ENCODE assay signal across 16 cellular contexts in the genomic region with DNA sequence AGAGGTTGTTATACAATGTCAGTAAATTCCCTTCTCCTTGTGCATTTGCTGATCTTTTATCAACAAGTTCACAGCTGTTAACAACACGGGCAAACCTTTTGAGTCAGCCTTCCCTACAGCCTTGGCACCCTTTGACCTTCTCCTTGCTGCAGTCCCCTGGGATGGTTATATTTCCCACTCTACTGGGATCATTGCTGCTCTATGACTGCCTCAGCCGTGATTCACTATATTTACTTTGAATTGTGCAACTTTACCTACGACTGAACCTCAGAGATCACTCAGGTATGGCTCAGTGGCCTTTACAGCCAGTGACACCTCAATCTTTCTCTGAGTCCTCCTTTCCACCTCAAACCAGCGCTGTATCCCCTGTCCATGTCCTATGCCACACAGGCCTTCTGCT.
"Had no signal": no experiment of that assay in that cellular context is flagged by ENCODE, and none has a peak within 500 bp of the region (broad histone marks: within the 10 kb centered on the region; RNA-seq: fewer than 3 reads in every experiment).

No MANE protein-coding gene starts in this region.

- H3K27me3 Mint-ChIP-seq: activated naive CD4-positive, alpha-beta T cell treated with anti-CD3 and anti-CD28 coated beads, Interleukin-2, amount 50 U/mL, for 24 hours; stimulated activated naive B cell treated with anti-CD40 and anti-IgM and Interleukin-4, amounts not matched to agents 10 μg/mL and 1 μg/mL and 100 μg/mL, for 72 hours had no signal

- H3K4me3 Mint-ChIP-seq: activated naive CD4-positive, alpha-beta T cell treated with anti-CD3 and anti-CD28 coated beads, Interleukin-2, amount 50 U/mL, for 24 hours; nephron; stimulated activated naive B cell treated with anti-CD40 and anti-IgM and Interleukin-4, amounts not matched to agents 10 μg/mL and 1 μg/mL and 100 μg/mL, for 72 hours; T-helper 1 cell treated with Interleukin-12 subunit alpha and Interleukin-12 subunit beta and Interleukin-4 antibody, amounts not matched to agents 30 μg/mL and 1 μg/mL, for 36 hours had no signal

- ATAC-seq: psoas muscle; sciatic nerve; stimulated activated naive B cell treated with anti-CD40 and anti-IgM and Interleukin-4, amounts not matched to agents 10 μg/mL and 1 μg/mL and 100 μg/mL, for 72 hours had no signal

- H3K27me3 ChIP-seq: tibial nerve had no signal

- DNase-seq: activated effector memory CD4-positive, alpha-beta T cell treated with Interleukin-2 at 50 U/mL for 16 hours; activated T-cell treated with anti-CD3 and anti-CD28 coated beads, Interleukin-2, amount 50 U/mL, for 1 hour; central memory CD4-positive, alpha-beta T cell; cortex of kidney; effector memory CD4-positive, alpha-beta T cell; erythroblast; hypothalamus; occipital lobe; psoas muscle; stimulated activated CD4-positive, alpha-beta T cell treated with anti-CD3 and anti-CD28 coated beads, Interleukin-2, amount 100 ng/mL, for 24 hours; stimulated activated naive B cell treated with anti-CD40 and anti-IgM and Interleukin-4, amounts not matched to agents 10 μg/mL and 1 μg/mL and 100 μg/mL, for 72 hours had no signal

- H3K4me1 Mint-ChIP-seq: activated naive CD4-positive, alpha-beta T cell treated with anti-CD3 and anti-CD28 coated beads, Interleukin-2, amount 50 U/mL, for 24 hours; stimulated activated naive B cell treated with anti-CD40 and anti-IgM and Interleukin-4, amounts not matched to agents 10 μg/mL and 1 μg/mL and 100 μg/mL, for 72 hours had no signal

- H3K36me3 Mint-ChIP-seq: activated naive CD4-positive, alpha-beta T cell treated with anti-CD3 and anti-CD28 coated beads, Interleukin-2, amount 50 U/mL, for 24 hours; stimulated activated naive B cell treated with anti-CD40 and anti-IgM and Interleukin-4, amounts not matched to agents 10 μg/mL and 1 μg/mL and 100 μg/mL, for 72 hours had no signal

- H3K27ac ChIP-seq: psoas muscle, tibial nerve had no signal

- H3K9me3 Mint-ChIP-seq: nephron; T-helper 1 cell treated with Interleukin-12 subunit alpha and Interleukin-12 subunit beta and Interleukin-4 antibody, amounts not matched to agents 30 μg/mL and 1 μg/mL, for 36 hours had no signal

- H3K4me1 ChIP-seq: psoas muscle, tibial nerve had no signal

- H3K27ac Mint-ChIP-seq: activated naive CD4-positive, alpha-beta T cell treated with anti-CD3 and anti-CD28 coated beads, Interleukin-2, amount 50 U/mL, for 24 hours; nephron; stimulated activated naive B cell treated with anti-CD40 and anti-IgM and Interleukin-4, amounts not matched to agents 10 μg/mL and 1 μg/mL and 100 μg/mL, for 72 hours; T-helper 1 cell treated with Interleukin-12 subunit alpha and Interleukin-12 subunit beta and Interleukin-4 antibody, amounts not matched to agents 30 μg/mL and 1 μg/mL, for 36 hours had no signal

- H3K4me3 ChIP-seq: psoas muscle, tibial nerve had no signal

- H3K36me3 ChIP-seq: tibial nerve had no signal

- H3K9me3 ChIP-seq: psoas muscle, tibial nerve had no signal
